ENCODE assay signal across 25 cellular contexts in the genomic region with DNA sequence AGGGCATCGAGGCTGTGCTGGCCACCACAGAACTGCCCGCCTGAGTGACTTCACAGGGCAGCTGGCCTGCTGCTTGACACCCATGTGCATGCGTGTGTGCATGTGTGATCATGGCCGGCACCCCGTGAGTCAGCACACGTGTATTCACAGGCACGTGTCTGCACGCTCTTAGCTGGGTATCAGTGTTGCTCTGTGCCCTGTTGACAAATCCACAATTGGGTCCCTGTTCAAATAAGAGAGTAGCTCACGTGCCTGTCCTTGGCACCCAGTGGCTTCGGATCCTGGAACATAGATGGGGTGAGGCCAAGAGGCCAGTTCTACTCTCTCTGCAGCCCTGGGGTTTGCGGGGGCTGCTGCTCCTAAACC. TPM values are rescaled to one million over a fixed set of nuclear protein-coding genes. Genes with fewer than 3 reads are reported as not detected.
A peak's percentile ranks its signal among the peaks of the same experiment; 100 is the strongest.
DNase-seq lines count a peak whose midpoint lies in the region; ATAC-seq, FAIRE-seq and TF ChIP-seq lines count a peak whose summit lies in the region.
"Had no signal": no experiment of that assay in that cellular context is flagged by ENCODE, and none has a peak within 500 bp of the region (broad histone marks: within the 10 kb centered on the region; RNA-seq: fewer than 3 reads in every experiment).

No MANE protein-coding gene starts in this region.

- TF ChIP-seq POLR2A in ovary (IDR thresholded peaks at IDR 0.05), result no peak

- intact Hi-C loops in ovary (cut with DNase I), result no loop called here

- DNase-seq in NCI-H2029 treated with DMSO at 0.1 percent for 48 hours (lab: John Stamatoyannopoulos, UW) (peak; percentile 14), frontal cortex (ENCODE audit: low spot score in 2 of 2) (peak; percentile 75), occipital lobe (lab: John Stamatoyannopoulos, UW) (peak; percentile 72), ovary (no peak), cerebellar cortex (ENCODE audit: low spot score) (no peak)
- DNase-seq: ACHN; activated CD4-positive, alpha-beta memory T cell treated with anti-CD3 and anti-CD28 coated beads for 36 hours; activated T-cell treated with anti-CD3 and anti-CD28 coated beads for 4 hours; aorta; CD8-positive, alpha-beta T cell; Karpas-422; mesendoderm; naive thymus-derived CD8-positive, alpha-beta T cell; NCI-H1105 treated with DMSO at 0.1 percent for 48 hours; NCI-H82; PC-9; spleen had no signal

- H3K9me3 ChIP-seq in ovary, result no peaks in the 10 kb centered on the region
- H3K9me3 ChIP-seq: SJSA1, spleen, suprapubic skin had no signal

- H3K4me3 ChIP-seq in ovary, result no peak overlapping the region
- H3K4me3 ChIP-seq: PC-9, SJSA1, spleen, suprapubic skin had no signal

- H3K27me3 ChIP-seq in ovary, result no peaks in the 10 kb centered on the region
- H3K27me3 ChIP-seq: SJSA1 had no signal

- H3K4me1 ChIP-seq in ovary (ENCODE audit: insufficient read depth), result no peaks in the 10 kb centered on the region
- H3K4me1 ChIP-seq: SJSA1, spleen, suprapubic skin had no signal

- FAIRE-seq in frontal cortex (lab: Jason Lieb, UNC), result no peak
- FAIRE-seq: endometrium, kidney had no signal

- ATAC-seq in HG03354 (IDR thresholded peaks at IDR 0.05; ENCODE audit: poor library complexity, severe bottlenecking, unreplicated experiment), result no peak
- ATAC-seq in HG03175 (IDR thresholded peaks at IDR 0.05; ENCODE audit: unreplicated experiment), result no peak
- ATAC-seq: CD8-positive, alpha-beta T cell; naive thymus-derived CD8-positive, alpha-beta T cell had no signal

- H3K36me3 ChIP-seq in ovary, result no peaks in the 10 kb centered on the region
- H3K36me3 ChIP-seq: SJSA1, spleen, suprapubic skin had no signal

- no peak for TF ChIP-seq EP300 in ovary (IDR thresholded peaks at IDR 0.05)

- H3K27ac ChIP-seq in C4-2B (peak overlapping the region; percentile 6), ovary (no peak overlapping the region)
- H3K27ac ChIP-seq: PC-9, SJSA1, spleen, suprapubic skin had no signal

- 71 to 82% (median 79%) methylated on average over 11 of the region's 11 CpGs for WGBS in ovary, 3 donors

- TF ChIP-seq CTCF in C4-2B (conservative IDR thresholded peaks at IDR 0.05), result no peak
- no peak for TF ChIP-seq CTCF in ovary (IDR thresholded peaks at IDR 0.05)

RNA-seq across cellular contexts. Expression of gene B3GAT1, which starts 14.0 kb away (rescaled TPM):
- 47.3 TPM for total RNA-seq in frontal cortex
- total RNA-seq in occipital lobe, result 34.6 TPM
- total RNA-seq in ovary, result 1 to 10 TPM in 2 of 7 donors, under 1 TPM in 5; 0.18 to 1.4 (median 0.48) TPM
- under 1 TPM; 0.11 to 0.23 TPM for polyA plus RNA-seq in ovary
- total RNA-seq: PC-9, pulmonary artery endothelial cell, SJSA1 had no signal
- polyA plus RNA-seq: aorta; naive thymus-derived CD8-positive, alpha-beta T cell had no signal

Comparison
In these comparisons a context has a peak if more than half of its experiments do, and no peak if none do; other contexts are left out.
1. DNase-seq: peak in NCI-H2029 treated with DMSO at 0.1 percent for 48 hours (single experiment), frontal cortex (2 of 2) and occipital lobe (single experiment); none in ovary (0 of 5) and cerebellar cortex (single experiment).
2. RNA of gene B3GAT1, which starts 14.0 kb away (total RNA-seq): 47.3 TPM in frontal cortex (single experiment) and 34.6 TPM in occipital lobe (single experiment); 0.18 to 1.4 TPM in ovary; every median in the first group is over 10 times any median in the second.